ENCODE assay signal across 8 cellular contexts in genomic region chr10:97714401-97715258, GRCh38. TPM values are rescaled to one million over a fixed set of nuclear protein-coding genes. Genes with fewer than 3 reads are reported as not detected.
DNase-seq lines count a peak whose midpoint lies in the region; ATAC-seq, FAIRE-seq and TF ChIP-seq lines count a peak whose summit lies in the region.

No MANE protein-coding gene starts in this region.

- H3K36me3 Mint-ChIP-seq in central memory CD8-positive, alpha-beta T cell (ENCODE audit: insufficient read depth), result peaks cover 2% of the 10 kb centered on the region

- peak overlapping the region; percentile 87 for H3K4me3 Mint-ChIP-seq in central memory CD8-positive, alpha-beta T cell

- peak overlapping the region; percentile 86 for H3K4me3 ChIP-seq in AG10803 (ENCODE audit: low read length)
- H3K4me3 ChIP-seq in kidney (ENCODE audit: low read length in 2 of 2), result peak overlapping the region in 1 of 2 donors; percentile 66

- peaks cover 0 to 13% of the 10 kb centered on the region in 2 donors for H3K4me1 ChIP-seq in kidney (ENCODE audit: control insufficient read depth in 1 of 2, insufficient read depth in 1 of 2, low read depth in 1 of 2, low read length in 2 of 2)

- DNase-seq in AG10803 (ENCODE audit: low read depth), result peak; percentile 86
- peak; percentile 22 for DNase-seq in RCC 7860 (ENCODE audit: low spot score)
- DNase-seq in central memory CD8-positive, alpha-beta T cell (ENCODE audit: low spot score in 2 of 2), result no peak
- DNase-seq in kidney, result peak; percentile 94
- peak; percentile 56 for DNase-seq in stimulated activated naive CD8-positive, alpha-beta T cell treated with anti-CD3 and anti-CD28 coated beads, Interleukin-15, Interleukin-2, amounts not matched to agents 100 U/mL and 50 U/mL, for 24 hours
- DNase-seq in cerebellum (ENCODE audit: low spot score), result no peak

- peak overlapping the region; percentile 80 to 86 for H3K27ac ChIP-seq in kidney (ENCODE audit: low read depth in 2 of 2, low read length in 2 of 2)

- peaks cover 15% of the 10 kb centered on the region for H3K4me1 Mint-ChIP-seq in central memory CD8-positive, alpha-beta T cell

- no peaks in the 10 kb centered on the region for H3K9me3 ChIP-seq in kidney (ENCODE audit: control insufficient read depth in 1 of 2, low read length in 2 of 2)

- H3K27ac Mint-ChIP-seq in central memory CD8-positive, alpha-beta T cell (ENCODE audit: low read depth), result peak overlapping the region; percentile 75

- FAIRE-seq in RCC 7860 (lab: Jason Lieb, UNC) (no peak), kidney (lab: Jason Lieb, UNC) (no peak)

- no peaks in the 10 kb centered on the region for H3K36me3 ChIP-seq in kidney (ENCODE audit: control insufficient read depth in 1 of 2, insufficient read depth in 2 of 2, low read length in 2 of 2)

- H3K9me3 Mint-ChIP-seq in central memory CD8-positive, alpha-beta T cell, result no peaks in the 10 kb centered on the region

- intact Hi-C loops in kidney (cut with DNase I), result no loop called here

- peak overlapping the region; percentile 10 to 61 for H3K9ac ChIP-seq in kidney (ENCODE audit: low read length in 2 of 2)

- no peak for TF ChIP-seq CTCF in AG10803 (conservative IDR thresholded peaks at IDR 0.05; ENCODE audit: low read length)
- TF ChIP-seq CTCF in kidney (IDR thresholded peaks at IDR 0.05; ENCODE audit: borderline replicate concordance, extremely low read depth, insufficient read depth), result no peak

- ATAC-seq in GM18498 (IDR thresholded peaks at IDR 0.05; ENCODE audit: unreplicated experiment) (peak; percentile 40), HG03025 (IDR thresholded peaks at IDR 0.05; ENCODE audit: low FRiP score, unreplicated experiment) (peak; percentile 30)
- ATAC-seq in central memory CD8-positive, alpha-beta T cell (replicated peaks; ENCODE audit: extremely low read depth, poor library complexity, severe bottlenecking), result peak; percentile 33
- ATAC-seq in stimulated activated naive CD8-positive, alpha-beta T cell treated with anti-CD3 and anti-CD28 coated beads, Interleukin-15, Interleukin-2, amounts not matched to agents 100 U/mL and 50 U/mL, for 24 hours, result peak; percentile 64

- H3K27me3 Mint-ChIP-seq in central memory CD8-positive, alpha-beta T cell, result peaks cover 27% of the 10 kb centered on the region

RNA-seq across cellular contexts. Expression of gene MARVELD1, which starts 1.1 kb away (rescaled TPM):
- total RNA-seq in kidney, result 43.2 TPM
- polyA plus RNA-seq in kidney (ENCODE audit: insufficient read depth, low read depth, low replicate concordance), result 8.3 TPM
- total RNA-seq in cerebellum, result 3.6 TPM

RNA-seq across cellular contexts. Expression of gene ZFYVE27, which starts 22.3 kb away (rescaled TPM):
- 34.4 TPM for total RNA-seq in kidney
- 23.3 TPM for polyA plus RNA-seq in kidney (ENCODE audit: insufficient read depth, low read depth, low replicate concordance)
- 38.5 TPM for total RNA-seq in cerebellum

RNA-seq across cellular contexts. Expression of gene AVPI1, which starts 27.6 kb away (rescaled TPM):
- 10.7 TPM for total RNA-seq in kidney
- polyA plus RNA-seq in kidney (ENCODE audit: insufficient read depth, low read depth, low replicate concordance), result 15.5 TPM
- 1.3 TPM for total RNA-seq in cerebellum

RNA-seq across cellular contexts. Expression of gene SFRP5, which starts 57.2 kb away (rescaled TPM):
- total RNA-seq in kidney (0.31 TPM), cerebellum (1.5 TPM)
- 0.22 TPM for polyA plus RNA-seq in kidney (ENCODE audit: insufficient read depth, low read depth, low replicate concordance)

Comparison
In these comparisons a context has a peak if more than half of its experiments do, and no peak if none do; other contexts are left out.
1. DNase-seq: peak in AG10803 (single experiment), RCC 7860 (single experiment), kidney (single experiment) and stimulated activated naive CD8-positive, alpha-beta T cell treated with anti-CD3 and anti-CD28 coated beads, Interleukin-15, Interleukin-2, amounts not matched to agents 100 U/mL and 50 U/mL, for 24 hours (single experiment); none in central memory CD8-positive, alpha-beta T cell (0 of 2) and cerebellum (single experiment).
2. Peak in every context shown above with its lines, with median percentiles within 50 percentile points of each other: ATAC-seq.